In genomic region chr6:57198926-57199636, GRCh38 we compare ENCODE assay signal across 1 cellular context.
TF ChIP-seq lines count a peak whose summit lies in the region.

No MANE protein-coding gene starts in this region.

TF ChIP-seq in WTC11, 78 proteins besides CTCF, POLR2A, EP300 and RAD21:
- TF ChIP-seq KAT7 (CRISPR knock-in tag; IDR thresholded peaks at IDR 0.05; ENCODE audit: borderline replicate concordance) (no peak), NR2C2 (CRISPR knock-in tag; IDR thresholded peaks at IDR 0.05) (no peak), ZNF416 (CRISPR knock-in tag; IDR thresholded peaks at IDR 0.05) (no peak), FOXP4 (CRISPR knock-in tag; IDR thresholded peaks at IDR 0.05) (0 out of 2 replicates have a peak, but pooled peaks have one; percentile 35), ATF6 (CRISPR knock-in tag; IDR thresholded peaks at IDR 0.05) (no peak), GRHL2 (CRISPR knock-in tag; IDR thresholded peaks at IDR 0.05; ENCODE audit: insufficient replicate concordance, severe bottlenecking) (no peak), AFF4 (CRISPR knock-in tag; IDR thresholded peaks at IDR 0.05; ENCODE audit: borderline replicate concordance) (no peak)
- TF ChIP-seq, protein P1, sequence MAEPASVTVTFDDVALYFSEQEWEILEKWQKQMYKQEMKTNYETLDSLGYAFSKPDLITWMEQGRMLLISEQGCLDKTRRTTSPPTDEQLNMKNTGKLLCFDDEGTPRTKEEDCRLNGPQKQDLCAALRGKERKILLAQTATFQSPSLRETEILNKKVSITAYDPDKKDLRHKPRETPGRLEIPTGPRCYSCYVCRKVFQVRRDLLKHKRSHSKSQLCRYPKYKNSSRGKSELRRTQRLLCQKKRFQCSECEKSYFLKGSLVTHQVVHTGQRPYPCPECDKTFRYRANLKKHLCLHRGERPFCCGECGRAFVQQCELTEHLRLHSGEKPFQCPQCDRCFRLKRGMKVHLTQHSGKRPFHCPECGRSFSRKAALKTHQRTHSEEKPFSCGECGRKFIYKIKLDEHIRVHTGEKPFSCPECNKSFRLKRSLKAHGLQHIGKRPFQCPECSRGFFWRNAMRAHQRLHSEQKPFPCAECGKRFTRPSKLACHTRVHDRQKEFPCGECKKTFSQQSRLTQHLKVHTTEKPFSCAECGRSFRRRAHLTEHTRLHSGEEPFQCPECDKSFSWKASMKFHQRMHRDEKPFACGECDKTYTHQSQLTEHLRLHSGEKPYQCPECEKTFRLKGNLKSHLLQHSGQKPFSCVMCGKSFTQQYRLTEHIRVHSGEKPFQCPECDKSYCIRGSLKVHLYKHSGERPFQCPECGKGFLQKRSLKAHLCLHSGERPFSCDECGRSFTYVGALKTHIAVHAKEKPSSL (CRISPR knock-in tag; conservative IDR thresholded peaks at IDR 0.05) = no peak
